In genomic region chr14:67719385-67719784, GRCh38 we compare ENCODE assay signal across 13 cellular contexts. TPM values are rescaled to one million over a fixed set of nuclear protein-coding genes. Genes with fewer than 3 reads are reported as not detected.
"Had no signal": no experiment of that assay in that cellular context is flagged by ENCODE, and none has a peak within 500 bp of the region (broad histone marks: within the 10 kb centered on the region; RNA-seq: fewer than 3 reads in every experiment).

No MANE protein-coding gene starts in this region.

RNA-seq across cellular contexts. Expression of gene RDH12, which starts 17.7 kb away (rescaled TPM):
- total RNA-seq: kidney epithelial cell; left cardiac atrium; left colon; left ventricle myocardium inferior; left ventricle myocardium superior; lung microvascular endothelial cell; mammary epithelial cell; mesenteric fat pad; mesothelial cell of epicardium; mononuclear cell; mucosa of descending colon; myocyte; naive thymus-derived CD4-positive, alpha-beta T cell had no signal
